Comparison of ENCODE assay signal across 3 cellular contexts in the genomic region with DNA sequence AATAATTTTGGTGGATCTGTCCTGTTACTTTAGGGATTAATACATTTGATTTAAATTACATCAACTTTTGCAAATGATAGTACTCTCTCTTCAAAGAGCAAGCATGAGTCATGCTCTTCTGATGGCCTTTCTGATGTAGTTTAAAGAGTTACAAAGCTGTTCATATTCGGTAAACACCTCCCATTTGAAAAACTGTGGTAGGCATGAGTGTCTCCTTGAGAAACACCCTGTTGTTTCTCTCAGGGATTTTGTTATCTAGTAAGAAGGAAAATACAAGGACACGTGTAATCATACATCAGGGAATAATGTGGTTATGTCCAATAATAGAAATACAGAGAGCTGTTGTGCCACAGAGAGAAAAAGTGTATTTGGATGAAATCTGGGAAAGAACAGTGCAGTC.
TF ChIP-seq lines count a peak whose summit lies in the region.

No MANE protein-coding gene starts in this region.

TF ChIP-seq in A549, 52 proteins besides CTCF, POLR2A, EP300 and RAD21:
- TF ChIP-seq CBX8 (IDR thresholded peaks at IDR 0.05) (no peak), POLR2AphosphoS2 (conservative IDR thresholded peaks at IDR 0.05; ENCODE audit: low read length) (no peak), ZC3H11A (IDR thresholded peaks at IDR 0.05) (no peak), EHF (CRISPR knock-in tag; IDR thresholded peaks at IDR 0.05) (no peak), CEBPB (IDR thresholded peaks at IDR 0.05) (no peak)
TF ChIP-seq in A549: peak in this region for 0.

TF ChIP-seq in HCT116, 20 proteins besides CTCF, POLR2A, EP300 and RAD21 (continued from another document):
- TF ChIP-seq SRF (IDR thresholded peaks at IDR 0.05; ENCODE audit: low read depth) = no peak
- TF ChIP-seq ZNF274 (IDR thresholded peaks at IDR 0.05; ENCODE audit: low read depth, low read length) = no peak
- TF ChIP-seq JUND (IDR thresholded peaks at IDR 0.05) = 0 out of 2 replicates have a peak, but pooled peaks have one; percentile 26
TF ChIP-seq in HCT116: peak in this region for 1.

TF ChIP-seq in GM23338, 12 proteins besides CTCF, POLR2A, EP300 and RAD21:
- TF ChIP-seq EZH2phosphoT487 (IDR thresholded peaks at IDR 0.05; ENCODE audit: unreplicated experiment) (no peak), ZNF114 (CRISPR knock-in tag; IDR thresholded peaks at IDR 0.05) (no peak), STAT1 (IDR thresholded peaks at IDR 0.05; ENCODE audit: unreplicated experiment) (no peak), JUNB (IDR thresholded peaks at IDR 0.05; ENCODE audit: unreplicated experiment) (no peak), NANOG (IDR thresholded peaks at IDR 0.05; ENCODE audit: borderline replicate concordance) (no peak), POLR2AphosphoS5 (IDR thresholded peaks at IDR 0.05; ENCODE audit: low read depth) (no peak), ZNF331 (CRISPR knock-in tag; IDR thresholded peaks at IDR 0.05; ENCODE audit: low read depth) (no peak), EZH2 (IDR thresholded peaks at IDR 0.05; ENCODE audit: low read depth, unreplicated experiment) (no peak)
- TF ChIP-seq, protein P1, sequence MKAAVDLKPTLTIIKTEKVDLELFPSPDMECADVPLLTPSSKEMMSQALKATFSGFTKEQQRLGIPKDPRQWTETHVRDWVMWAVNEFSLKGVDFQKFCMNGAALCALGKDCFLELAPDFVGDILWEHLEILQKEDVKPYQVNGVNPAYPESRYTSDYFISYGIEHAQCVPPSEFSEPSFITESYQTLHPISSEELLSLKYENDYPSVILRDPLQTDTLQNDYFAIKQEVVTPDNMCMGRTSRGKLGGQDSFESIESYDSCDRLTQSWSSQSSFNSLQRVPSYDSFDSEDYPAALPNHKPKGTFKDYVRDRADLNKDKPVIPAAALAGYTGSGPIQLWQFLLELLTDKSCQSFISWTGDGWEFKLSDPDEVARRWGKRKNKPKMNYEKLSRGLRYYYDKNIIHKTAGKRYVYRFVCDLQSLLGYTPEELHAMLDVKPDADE (IDR thresholded peaks at IDR 0.05) = no peak
- TF ChIP-seq, protein P2, sequence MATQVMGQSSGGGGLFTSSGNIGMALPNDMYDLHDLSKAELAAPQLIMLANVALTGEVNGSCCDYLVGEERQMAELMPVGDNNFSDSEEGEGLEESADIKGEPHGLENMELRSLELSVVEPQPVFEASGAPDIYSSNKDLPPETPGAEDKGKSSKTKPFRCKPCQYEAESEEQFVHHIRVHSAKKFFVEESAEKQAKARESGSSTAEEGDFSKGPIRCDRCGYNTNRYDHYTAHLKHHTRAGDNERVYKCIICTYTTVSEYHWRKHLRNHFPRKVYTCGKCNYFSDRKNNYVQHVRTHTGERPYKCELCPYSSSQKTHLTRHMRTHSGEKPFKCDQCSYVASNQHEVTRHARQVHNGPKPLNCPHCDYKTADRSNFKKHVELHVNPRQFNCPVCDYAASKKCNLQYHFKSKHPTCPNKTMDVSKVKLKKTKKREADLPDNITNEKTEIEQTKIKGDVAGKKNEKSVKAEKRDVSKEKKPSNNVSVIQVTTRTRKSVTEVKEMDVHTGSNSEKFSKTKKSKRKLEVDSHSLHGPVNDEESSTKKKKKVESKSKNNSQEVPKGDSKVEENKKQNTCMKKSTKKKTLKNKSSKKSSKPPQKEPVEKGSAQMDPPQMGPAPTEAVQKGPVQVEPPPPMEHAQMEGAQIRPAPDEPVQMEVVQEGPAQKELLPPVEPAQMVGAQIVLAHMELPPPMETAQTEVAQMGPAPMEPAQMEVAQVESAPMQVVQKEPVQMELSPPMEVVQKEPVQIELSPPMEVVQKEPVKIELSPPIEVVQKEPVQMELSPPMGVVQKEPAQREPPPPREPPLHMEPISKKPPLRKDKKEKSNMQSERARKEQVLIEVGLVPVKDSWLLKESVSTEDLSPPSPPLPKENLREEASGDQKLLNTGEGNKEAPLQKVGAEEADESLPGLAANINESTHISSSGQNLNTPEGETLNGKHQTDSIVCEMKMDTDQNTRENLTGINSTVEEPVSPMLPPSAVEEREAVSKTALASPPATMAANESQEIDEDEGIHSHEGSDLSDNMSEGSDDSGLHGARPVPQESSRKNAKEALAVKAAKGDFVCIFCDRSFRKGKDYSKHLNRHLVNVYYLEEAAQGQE (IDR thresholded peaks at IDR 0.05; ENCODE audit: unreplicated experiment) = no peak
